Comparison of ENCODE assay signal across 9 cellular contexts in genomic region chr22:18969158-18969942, GRCh38. TPM values are rescaled to one million over a fixed set of nuclear protein-coding genes. Genes with fewer than 3 reads are reported as not detected.
DNase-seq lines count a peak whose midpoint lies in the region; ATAC-seq and TF ChIP-seq lines count a peak whose summit lies in the region.
"Not testable (repeated sequence)": the region's sequence is repeated elsewhere in the genome, so short reads cannot be mapped to it uniquely, and the experiment has no call there.
"Had no signal": no experiment of that assay in that cellular context is flagged by ENCODE, and none has a peak within 500 bp of the region (broad histone marks: within the 10 kb centered on the region; RNA-seq: fewer than 3 reads in every experiment).

No MANE protein-coding gene starts in this region.

- peak overlapping the region; percentile 87 for H3K18ac ChIP-seq in neuronal stem cell (ENCODE audit: low read length)

- peak overlapping the region; percentile 30; the same call in 1 of the 2 replicates for H3K4me3 ChIP-seq in Caco-2 (ENCODE audit: low read depth, low read length)
- H3K4me3 ChIP-seq in endodermal cell (ENCODE audit: low read length) = not testable (repeated sequence)
- H3K4me3 ChIP-seq in neuronal stem cell (ENCODE audit: low read length in 2 of 2) = peak overlapping the region in 1 of 2 donors; percentile 61

- H3K14ac ChIP-seq in neuronal stem cell (ENCODE audit: low read length) = not testable (repeated sequence)

- BruUV-seq in Caco-2 (replicated peaks; lab: Mats Ljungman, UMichigan) = not testable (repeated sequence)

- not testable (repeated sequence) for H3K9ac ChIP-seq in endodermal cell (ENCODE audit: extremely low read depth, low read length, poor library complexity, severe bottlenecking); neuronal stem cell (ENCODE audit: low read depth, low read length, poor library complexity)

- intact Hi-C loops in Caco-2 (cut with micrococcal nuclease; ENCODE audit: unreplicated experiment) = not testable (repeated sequence)

- H4K91ac ChIP-seq in neuronal stem cell (ENCODE audit: low read depth, low read length, poor library complexity) = not testable (repeated sequence)

- not testable (repeated sequence) for H3K4ac ChIP-seq in neuronal stem cell (ENCODE audit: low read length)

- H3K79me1 ChIP-seq in neuronal stem cell (ENCODE audit: low read depth, low read length) = peaks cover 11% of the 10 kb centered on the region

- H3K36me3 ChIP-seq in Caco-2 (ENCODE audit: control insufficient read depth, insufficient read depth, low read length); endodermal cell (ENCODE audit: control insufficient read depth, insufficient read depth, low read length); neuronal stem cell (replicated peaks in 1 of 2; ENCODE audit: control insufficient read depth in 2 of 2, insufficient read depth in 2 of 2, low read length in 2 of 2): not testable (repeated sequence)

- POLR2A ChIA-PET in Caco-2 (lab: Charles Lee) = not testable (repeated sequence)

- H2AFZ ChIP-seq in neuronal stem cell (ENCODE audit: low read length) = peak overlapping the region; percentile 72

- peak overlapping the region; percentile 48 for H3K27ac ChIP-seq in angular gyrus (ENCODE audit: low read depth, low read length)
- not testable (repeated sequence) for H3K27ac ChIP-seq in endodermal cell (ENCODE audit: low read depth, low read length); neuronal stem cell (replicated peaks; ENCODE audit: low read length)

- peak overlapping the region; percentile 96 for H2BK15ac ChIP-seq in neuronal stem cell (ENCODE audit: low read length)

- H3K27ac Mint-ChIP-seq in Caco-2 (ENCODE audit: unreplicated experiment); T-helper 17 cell; endodermal cell; mesothelial cell of epicardium: not testable (repeated sequence)

- peak overlapping the region; percentile 92 for H3K23ac ChIP-seq in neuronal stem cell (ENCODE audit: low read depth, low read length, poor library complexity)

- not testable (repeated sequence) for H3K9me3 ChIP-seq in Caco-2; T-helper 17 cell (ENCODE audit: control insufficient read depth, low read length, poor library complexity, severe bottlenecking); endodermal cell (ENCODE audit: control insufficient read depth, low read length); neuronal stem cell (replicated peaks in 1 of 2; ENCODE audit: control insufficient read depth in 2 of 2, insufficient read depth in 1 of 2, low read depth in 1 of 2, low read length in 2 of 2)

- DNase-seq in Caco-2; T-helper 17 cell; activated T-cell treated with anti-CD3 and anti-CD28 coated beads, Interleukin-2, amount 50 U/mL, for 4 hours; endodermal cell; mesothelial cell of epicardium (ENCODE audit: low spot score in 2 of 2, unreplicated experiment in 2 of 2); neuronal stem cell (ENCODE audit: low spot score): not testable (repeated sequence)

- not testable (repeated sequence) for H3K4me1 ChIP-seq in Caco-2; endodermal cell (ENCODE audit: control insufficient read depth, insufficient read depth, low read length)
- H3K4me1 ChIP-seq in neuronal stem cell (ENCODE audit: control insufficient read depth in 2 of 2, insufficient read depth in 1 of 2, low read depth in 1 of 2, low read length in 2 of 2) = peaks cover 16 to 23% of the 10 kb centered on the region in 2 donors

- H2BK5ac ChIP-seq in neuronal stem cell (ENCODE audit: low read length) = not testable (repeated sequence)

- not testable (repeated sequence) for H2BK120ac ChIP-seq in neuronal stem cell (ENCODE audit: low read depth, low read length)

- H2AK5ac ChIP-seq in neuronal stem cell (ENCODE audit: low read depth, low read length) = peak overlapping the region; percentile 81

- CTCF ChIA-PET in Caco-2 (lab: Charles Lee) = not testable (repeated sequence)

- TF ChIP-seq CTCF in Caco-2 (IDR thresholded peaks at IDR 0.05; ENCODE audit: insufficient read depth in 1 of 2, low read depth in 1 of 2, low read length in 1 of 2, severe bottlenecking in 1 of 2, unreplicated experiment in 1 of 2); endodermal cell (conservative IDR thresholded peaks at IDR 0.05); mesothelial cell of epicardium (IDR thresholded peaks at IDR 0.05; ENCODE audit: unreplicated experiment): not testable (repeated sequence)

- not testable (repeated sequence) for H3K4me1 Mint-ChIP-seq in Caco-2 (ENCODE audit: low read depth, unreplicated experiment); T-helper 17 cell; activated T-cell treated with anti-CD3 and anti-CD28 coated beads, Interleukin-2, amount 50 U/mL, for 4 hours (ENCODE audit: low read depth); endodermal cell; mesothelial cell of epicardium

- H3K36me3 Mint-ChIP-seq in Caco-2 (ENCODE audit: insufficient read depth, unreplicated experiment); T-helper 17 cell (ENCODE audit: low read depth); activated T-cell treated with anti-CD3 and anti-CD28 coated beads, Interleukin-2, amount 50 U/mL, for 4 hours (ENCODE audit: insufficient read depth); endodermal cell (ENCODE audit: low read depth); mesothelial cell of epicardium: not testable (repeated sequence)

- peak overlapping the region; percentile 73 for H2BK12ac ChIP-seq in neuronal stem cell (ENCODE audit: low read length)

- H3K9me3 Mint-ChIP-seq in Caco-2 (ENCODE audit: unreplicated experiment); activated T-cell treated with anti-CD3 and anti-CD28 coated beads, Interleukin-2, amount 50 U/mL, for 4 hours; endodermal cell; mesothelial cell of epicardium: not testable (repeated sequence)

- H3K4me2 ChIP-seq in neuronal stem cell (ENCODE audit: insufficient read depth, low read length, poor library complexity, severe bottlenecking) = not testable (repeated sequence)

- not testable (repeated sequence) for H3K27me3 ChIP-seq in Caco-2 (replicated peaks; ENCODE audit: control insufficient read depth, insufficient read depth, low read length); endodermal cell (ENCODE audit: control insufficient read depth, insufficient read depth, low read length, poor library complexity, severe bottlenecking); neuronal stem cell (ENCODE audit: control insufficient read depth in 3 of 3, insufficient read depth in 3 of 3, low read depth in 1 of 3, low read length in 3 of 3)

- H3K27me3 Mint-ChIP-seq in Caco-2 (ENCODE audit: insufficient read depth, unreplicated experiment) = not testable (repeated sequence)
- H3K27me3 Mint-ChIP-seq in T-helper 17 cell (peaks cover 29% of the 10 kb centered on the region), endodermal cell (ENCODE audit: insufficient read depth) (peaks cover 14% of the 10 kb centered on the region), mesothelial cell of epicardium (ENCODE audit: low read depth) (peaks cover 24% of the 10 kb centered on the region)
- peaks cover 16% of the 10 kb centered on the region for H3K27me3 Mint-ChIP-seq in activated T-cell treated with anti-CD3 and anti-CD28 coated beads, Interleukin-2, amount 50 U/mL, for 4 hours (ENCODE audit: low read depth)

- H3K4me3 Mint-ChIP-seq in Caco-2 (ENCODE audit: unreplicated experiment) (peak overlapping the region; percentile 68), T-helper 17 cell (peak overlapping the region; percentile 84), endodermal cell (peak overlapping the region; percentile 57), mesothelial cell of epicardium (peak overlapping the region; percentile 62)
- peak overlapping the region; percentile 58 for H3K4me3 Mint-ChIP-seq in activated T-cell treated with anti-CD3 and anti-CD28 coated beads, Interleukin-2, amount 50 U/mL, for 4 hours

- H4K8ac ChIP-seq in neuronal stem cell (ENCODE audit: low read depth, low read length) = not testable (repeated sequence)

- WGBS in endodermal cell (ENCODE audit: insufficient coverage in 1 of 2, insufficient read length in 1 of 2), 2 experiments = 78 to 88% methylated on average over 7 to 14 of the region's 14 CpGs
- WGBS in neuronal stem cell (ENCODE audit: extremely low coverage in 2 of 2, insufficient read length in 2 of 2, insufficient replicate concordance in 1 of 2), 2 donors = no CpG with 5 or more reads among the region's 14 CpGs

- not testable (repeated sequence) for ATAC-seq in T-helper 17 cell; activated T-cell treated with anti-CD3 and anti-CD28 coated beads, Interleukin-2, amount 50 U/mL, for 4 hours

RNA-seq across cellular contexts. Expression of gene PRODH, which starts 33.3 kb away (rescaled TPM):
- total RNA-seq in Caco-2 (2022) (39.0 and 47.9 TPM in 2 replicates), T-helper 17 cell (not detected), endodermal cell (10 to 100 TPM; 65.1 to 67.5 TPM), mesothelial cell of epicardium (1.7 to 2.5 TPM (median 2.1 TPM) in 3 replicates)
- under 1 TPM; 0.16 to 0.40 (median 0.19) TPM for total RNA-seq in activated T-cell treated with anti-CD3 and anti-CD28 coated beads, Interleukin-2, amount 50 U/mL, for 4 hours
- 14.1 TPM for polyA plus RNA-seq in endodermal cell (2013, experiment 1 of 2)
- polyA plus RNA-seq in endodermal cell (2013, experiment 2 of 2) = 10.5 TPM
- polyA plus RNA-seq in neuronal stem cell (2013, experiment 1 of 2) = 8.3 TPM
- 8.3 TPM for polyA plus RNA-seq in neuronal stem cell (2013, experiment 2 of 2)
- total RNA-seq: activated CD4-positive, alpha-beta T cell treated with anti-CD3 and anti-CD28 coated beads for 36 hours; SJSA1 had no signal

Comparison
In these comparisons a context has a peak if more than half of its experiments do, and no peak if none do; other contexts are left out.
1. RNA of gene PRODH, which starts 33.3 kb away (total RNA-seq): 65.1 to 67.5 TPM in endodermal cell and 39.0 to 47.9 TPM in Caco-2; 1.7 to 2.5 TPM in mesothelial cell of epicardium, 0.16 to 0.40 TPM in activated T-cell treated with anti-CD3 and anti-CD28 coated beads, Interleukin-2, amount 50 U/mL, for 4 hours and not detected in T-helper 17 cell; every median in the first group is over 10 times any median in the second.
2. Peak in every context shown above with its lines, with median percentiles within 50 percentile points of each other: H3K4me3 Mint-ChIP-seq.